17 cellular contexts compared by ENCODE assay signal in the genomic region with DNA sequence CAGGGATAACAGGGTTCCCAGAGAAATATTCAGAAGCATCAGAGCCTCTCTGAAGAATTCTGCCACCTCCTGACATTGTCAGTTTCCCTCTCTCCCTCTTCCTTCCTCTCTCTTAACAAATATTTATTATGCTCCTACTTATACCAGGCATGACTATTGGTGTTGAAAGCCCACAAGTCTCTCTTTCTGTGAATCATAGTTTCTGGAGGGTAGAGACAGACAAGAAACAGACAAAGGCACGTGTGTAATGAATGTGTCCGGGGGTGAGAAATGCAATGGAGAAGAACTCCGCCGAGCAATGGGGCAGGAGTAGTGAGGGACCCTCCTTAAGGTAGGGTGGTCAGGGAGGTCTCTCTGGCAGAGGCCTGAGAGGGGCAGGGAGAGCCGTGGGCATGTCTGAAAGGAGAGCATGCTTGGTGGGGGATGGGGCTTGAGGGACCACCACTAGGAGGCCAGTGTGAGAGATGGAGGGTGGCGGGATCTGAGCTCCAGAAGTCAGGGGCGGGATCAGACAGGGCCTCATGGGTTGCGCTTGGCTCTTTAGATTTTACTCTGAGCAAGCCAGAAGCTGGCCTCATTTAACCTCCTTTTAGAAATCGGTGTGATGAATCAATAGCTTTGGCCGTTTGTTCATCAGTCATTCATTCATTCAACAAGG. TPM values are rescaled to one million over a fixed set of nuclear protein-coding genes. Genes with fewer than 3 reads are reported as not detected.
DNase-seq lines count a peak whose midpoint lies in the region; ATAC-seq, FAIRE-seq and TF ChIP-seq lines count a peak whose summit lies in the region.
"Had no signal": no experiment of that assay in that cellular context is flagged by ENCODE, and none has a peak within 500 bp of the region (broad histone marks: within the 10 kb centered on the region; RNA-seq: fewer than 3 reads in every experiment).

No MANE protein-coding gene starts in this region.

- peaks cover 16% of the 10 kb centered on the region for H3K36me3 Mint-ChIP-seq in HFFc6 (ENCODE audit: low read depth)
- H3K36me3 Mint-ChIP-seq: activated naive CD4-positive, alpha-beta T cell treated with anti-CD3 and anti-CD28 coated beads, Interleukin-2, amount 10 ng/mL, durations not matched to agents 7 days and 5 days; immature natural killer cell had no signal

- no peak for TF ChIP-seq CTCF in HFFc6 (IDR thresholded peaks at IDR 0.05)
- TF ChIP-seq CTCF in bronchial epithelial cell (IDR thresholded peaks at IDR 0.05; ENCODE audit: insufficient read depth, low read length, severe bottlenecking) = no peak
- TF ChIP-seq CTCF in sigmoid colon (IDR thresholded peaks at IDR 0.05) = no peak

- intact Hi-C loops in sigmoid colon (cut with DNase I) = no loop called here

- no peak overlapping the region for H3K27ac Mint-ChIP-seq in HFFc6
- H3K27ac Mint-ChIP-seq: activated naive CD4-positive, alpha-beta T cell treated with anti-CD3 and anti-CD28 coated beads, Interleukin-2, amount 10 ng/mL, durations not matched to agents 7 days and 5 days; immature natural killer cell; T-helper 1 cell treated with Interleukin-12 subunit alpha and Interleukin-12 subunit beta and Interleukin-4 antibody, amounts not matched to agents 30 μg/mL and 1 μg/mL, for 36 hours had no signal

- ATAC-seq in HG03159 (IDR thresholded peaks at IDR 0.05; ENCODE audit: unreplicated experiment) = no peak
- ATAC-seq in GM19328 (IDR thresholded peaks at IDR 0.05; ENCODE audit: unreplicated experiment) = no peak
- ATAC-seq: right cardiac atrium had no signal

- H3K36me3 ChIP-seq in bronchial epithelial cell (ENCODE audit: control insufficient read depth, insufficient read depth, low read length) = peaks cover 2% of the 10 kb centered on the region
- no peaks in the 10 kb centered on the region for H3K36me3 ChIP-seq in sigmoid colon
- H3K36me3 ChIP-seq: BLaER1, esophagus muscularis mucosa, vagina had no signal

- no peaks in the 10 kb centered on the region for H3K4me1 ChIP-seq in sigmoid colon
- H3K4me1 ChIP-seq: esophagus muscularis mucosa had no signal

- H3K4me3 Mint-ChIP-seq in HFFc6 = no peak overlapping the region
- H3K4me3 Mint-ChIP-seq: activated naive CD4-positive, alpha-beta T cell treated with anti-CD3 and anti-CD28 coated beads, Interleukin-2, amount 10 ng/mL, durations not matched to agents 7 days and 5 days; immature natural killer cell; T-helper 1 cell treated with Interleukin-12 subunit alpha and Interleukin-12 subunit beta and Interleukin-4 antibody, amounts not matched to agents 30 μg/mL and 1 μg/mL, for 36 hours had no signal

- H3K27ac ChIP-seq in sigmoid colon = no peak overlapping the region
- H3K27ac ChIP-seq: BLaER1, esophagus muscularis mucosa, vagina had no signal

- no peaks in the 10 kb centered on the region for H3K9me3 ChIP-seq in sigmoid colon
- H3K9me3 ChIP-seq: vagina had no signal

- peaks cover 46% of the 10 kb centered on the region for H3K4me1 Mint-ChIP-seq in HFFc6 (ENCODE audit: low read depth)
- H3K4me1 Mint-ChIP-seq: activated naive CD4-positive, alpha-beta T cell treated with anti-CD3 and anti-CD28 coated beads, Interleukin-2, amount 10 ng/mL, durations not matched to agents 7 days and 5 days; immature natural killer cell had no signal

- 79 to 83% methylated on average over 10 of the region's 10 CpGs for WGBS in sigmoid colon, 2 donors

- no peak for TF ChIP-seq EP300 in sigmoid colon (IDR thresholded peaks at IDR 0.05)

- peaks cover 6% of the 10 kb centered on the region for H3K9me3 Mint-ChIP-seq in HFFc6

- no peak for TF ChIP-seq POLR2A in sigmoid colon (IDR thresholded peaks at IDR 0.05)

- H3K4me3 ChIP-seq in bronchial epithelial cell (ENCODE audit: low read depth, low read length) (no peak overlapping the region), sigmoid colon (no peak overlapping the region)
- H3K4me3 ChIP-seq: BLaER1, esophagus muscularis mucosa, vagina had no signal

- peaks cover 25% of the 10 kb centered on the region for H3K27me3 Mint-ChIP-seq in HFFc6 (ENCODE audit: insufficient read depth)

- no peak for FAIRE-seq in bronchial epithelial cell (lab: Jason Lieb, UNC)

- DNase-seq in ELR (ENCODE audit: low read depth) (peak; percentile 22), HFFc6 (peak; percentile 25), bronchial epithelial cell (ENCODE audit: low read depth) (peak; percentile 83), sigmoid colon (peak; percentile 34), glomerular visceral epithelial cell (ENCODE audit: extremely low spot score) (no peak)
- DNase-seq: activated naive CD4-positive, alpha-beta T cell treated with anti-CD3 and anti-CD28 coated beads, Interleukin-2, amount 10 ng/mL, durations not matched to agents 7 days and 5 days; immature natural killer cell; NCI-H524 treated with DMSO at 0.1 percent for 48 hours; right cardiac atrium; SHP77 treated with DMSO at 0.1 percent for 48 hours had no signal

- H3K27me3 ChIP-seq in bronchial epithelial cell (ENCODE audit: control insufficient read depth, insufficient read depth, low read length) (no peaks in the 10 kb centered on the region), sigmoid colon (no peaks in the 10 kb centered on the region)
- H3K27me3 ChIP-seq: BLaER1, esophagus muscularis mucosa, vagina had no signal

RNA-seq across cellular contexts. Expression of gene EYA2, which starts 57.3 kb away (rescaled TPM):
- under 1 TPM in 5 of 6 experiments, not detected in 1; 0.14 to 0.51 (median 0.28) TPM for total RNA-seq in HFFc6 (2021; fragmentation: NEBNext Ultra II Directional; extraction: Animal tissue kit (Norgen Biotek cat#: 25700))
- total RNA-seq in bronchial epithelial cell (8.4 and 10.6 TPM in 2 replicates), sigmoid colon (1 to 10 TPM; 1.2 to 3.3 (median 2.6) TPM)
- polyA plus RNA-seq in sigmoid colon = 10 to 100 TPM in 1 of 3 donors, 1 to 10 TPM in 2; 5.4 to 11.8 (median 6.1) TPM
- total RNA-seq: OCI-LY7 had no signal
- polyA plus RNA-seq: immature natural killer cell had no signal
